16 cellular contexts compared by ENCODE assay signal in genomic region chr9:132187006-132187760, GRCh38. TPM values are rescaled to one million over a fixed set of nuclear protein-coding genes. Genes with fewer than 3 reads are reported as not detected.
A peak's percentile ranks its signal among the peaks of the same experiment; 100 is the strongest.
DNase-seq lines count a peak whose midpoint lies in the region; ATAC-seq and TF ChIP-seq lines count a peak whose summit lies in the region.
"Had no signal": no experiment of that assay in that cellular context is flagged by ENCODE, and none has a peak within 500 bp of the region (broad histone marks: within the 10 kb centered on the region; RNA-seq: fewer than 3 reads in every experiment).

No MANE protein-coding gene starts in this region.

- H3K4me3 Mint-ChIP-seq in CD8-positive, alpha-beta memory T cell = no peak overlapping the region
- H3K4me3 Mint-ChIP-seq: natural killer cell treated with Interleukin-12 subunit alpha and Interleukin-12 subunit beta and Interleukin-15 and Interleukin-18, amount 100 ng/mL, for 72 hours had no signal

- H3K36me3 ChIP-seq in BE2C (no peaks in the 10 kb centered on the region), adrenal gland (replicated peaks in 1 of 2) (no peaks in the 10 kb centered on the region), mucosa of descending colon (ENCODE audit: low read depth) (no peaks in the 10 kb centered on the region)
- H3K36me3 ChIP-seq in CD8-positive, alpha-beta memory T cell (ENCODE audit: insufficient read depth, low read length) = no peaks in the 10 kb centered on the region

- no peak for TF ChIP-seq POLR2A in adrenal gland (IDR thresholded peaks at IDR 0.05)

- POLR2A ChIA-PET in CD8-positive, alpha-beta memory T cell (lab: Charles Lee) = no interaction called here

- WGBS in adrenal gland, 4 donors = 31 to 33% (median 31%) methylated on average over 15 to 22 of the region's 22 CpGs

- H3K27me3 ChIP-seq in BE2C (no peaks in the 10 kb centered on the region), adrenal gland (no peaks in the 10 kb centered on the region)
- peaks cover 3% of the 10 kb centered on the region for H3K27me3 ChIP-seq in CD8-positive, alpha-beta memory T cell (ENCODE audit: insufficient read depth, low read length, poor library complexity, severe bottlenecking)

- ATAC-seq in mucosa of descending colon (no peak), GM18870 (IDR thresholded peaks at IDR 0.05; ENCODE audit: unreplicated experiment) (no peak), HG03432 (IDR thresholded peaks at IDR 0.05; ENCODE audit: unreplicated experiment) (no peak)

- TF ChIP-seq CTCF in BE2C (IDR thresholded peaks at IDR 0.05; ENCODE audit: low read depth, low read length) (no peak), adrenal gland (IDR thresholded peaks at IDR 0.05) (no peak), mucosa of descending colon (IDR thresholded peaks at IDR 0.05) (no peak)

- H3K27ac ChIP-seq in adrenal gland = no peak overlapping the region
- H3K27ac ChIP-seq in CD8-positive, alpha-beta memory T cell (ENCODE audit: low read depth, low read length) = no peak overlapping the region
- H3K27ac ChIP-seq: RWPE1 had no signal

- peaks cover 18% of the 10 kb centered on the region for H3K4me1 ChIP-seq in BE2C
- peaks cover 4 to 6% of the 10 kb centered on the region in 2 donors for H3K4me1 ChIP-seq in adrenal gland (replicated peaks in 1 of 2)
- H3K4me1 ChIP-seq in mucosa of descending colon (ENCODE audit: low read depth) = no peaks in the 10 kb centered on the region
- H3K4me1 ChIP-seq in CD8-positive, alpha-beta memory T cell (ENCODE audit: insufficient read depth, low read length) = no peaks in the 10 kb centered on the region

- H3K9me3 ChIP-seq in BE2C (no peaks in the 10 kb centered on the region), adrenal gland (replicated peaks in 1 of 3) (no peaks in the 10 kb centered on the region), mucosa of descending colon (no peaks in the 10 kb centered on the region)
- no peaks in the 10 kb centered on the region for H3K9me3 ChIP-seq in CD8-positive, alpha-beta memory T cell (ENCODE audit: low read length)

- DNase-seq in BE2C (peak; percentile 47), LHCN-M2 (ENCODE audit: low read depth) (peak; percentile 16), adrenal gland (peak; percentile 41 to 73 (median 66)), midbrain (lab: John Stamatoyannopoulos, UW) (peak; percentile 16), mucosa of descending colon (no peak)
- DNase-seq in CD8-positive, alpha-beta memory T cell = no peak
- DNase-seq: activated CD4-positive, alpha-beta T cell treated with anti-CD3 and anti-CD28 coated beads for 1 hour; activated CD8-positive, alpha-beta memory T cell treated with anti-CD3 and anti-CD28 coated beads, Interleukin-2, amount 50 U/mL, for 4 hours; activated naive CD4-positive, alpha-beta T cell; MM.1S; stimulated activated CD4-positive, alpha-beta T cell treated with anti-CD3 and anti-CD28 coated beads, Interleukin-4, amount 100 ng/mL, for 4 hours; T-helper 2 cell had no signal

- no peaks in the 10 kb centered on the region for H3K4me1 Mint-ChIP-seq in CD8-positive, alpha-beta memory T cell

- no peaks in the 10 kb centered on the region for H3K36me3 Mint-ChIP-seq in CD8-positive, alpha-beta memory T cell
- H3K36me3 Mint-ChIP-seq: natural killer cell treated with Interleukin-12 subunit alpha and Interleukin-12 subunit beta and Interleukin-15 and Interleukin-18, amount 100 ng/mL, for 72 hours had no signal

- H3K27me3 Mint-ChIP-seq in CD8-positive, alpha-beta memory T cell = peaks cover 3 to 15% of the 10 kb centered on the region in 2 donors

- H3K4me3 ChIP-seq in BE2C (ENCODE audit: low read depth, low read length) (peak overlapping the region; percentile 15), adrenal gland (no peak overlapping the region), mucosa of descending colon (no peak overlapping the region)
- no peak overlapping the region for H3K4me3 ChIP-seq in CD8-positive, alpha-beta memory T cell (ENCODE audit: low read length)

- intact Hi-C loops in adrenal gland (cut with DNase I) (no loop called here), mucosa of descending colon (cut with DNase I, micrococcal nuclease) (no loop called here)

- H3K9me3 Mint-ChIP-seq in CD8-positive, alpha-beta memory T cell = no peaks in the 10 kb centered on the region
- H3K9me3 Mint-ChIP-seq: natural killer cell treated with Interleukin-12 subunit alpha and Interleukin-12 subunit beta and Interleukin-15 and Interleukin-18, amount 100 ng/mL, for 72 hours had no signal

- no peak overlapping the region for H3K27ac Mint-ChIP-seq in CD8-positive, alpha-beta memory T cell
- H3K27ac Mint-ChIP-seq: natural killer cell treated with Interleukin-12 subunit alpha and Interleukin-12 subunit beta and Interleukin-15 and Interleukin-18, amount 100 ng/mL, for 72 hours had no signal

- CTCF ChIA-PET in CD8-positive, alpha-beta memory T cell (lab: Charles Lee) = interaction anchor here (0.7 kb wide), 1 partner anchor 54 kb away, joined by 3 read pairs; no protein-coding TSS in a partner anchor

RNA-seq across cellular contexts. Expression of gene NTNG2, which starts 25.3 kb away (rescaled TPM):
- polyA plus RNA-seq in BE2C (2012; ENCODE audit: insufficient read depth, insufficient read length, low read depth) = 1.3 TPM
- total RNA-seq in LHCN-M2 (2014; rRNA removed) = 2.2 and 2.4 TPM in 2 replicates
- polyA plus RNA-seq in LHCN-M2 (2012) = 0.84 TPM
- total RNA-seq in adrenal gland = 10 to 100 TPM in 4 of 8 donors, 1 to 10 TPM in 4; 1.1 to 21.6 (median 10.4) TPM
- polyA plus RNA-seq in adrenal gland = 1 to 10 TPM in 2 of 3 donors, under 1 TPM in 1; 0.37 to 6.0 (median 2.2) TPM
- total RNA-seq in mucosa of descending colon = under 1 TPM; 0.41 to 0.73 (median 0.43) TPM
- total RNA-seq in CD8-positive, alpha-beta memory T cell = 1 to 10 TPM; 1.3 to 2.0 TPM
- polyA plus RNA-seq in CD8-positive, alpha-beta memory T cell = 3.6 TPM

Comparison
In these comparisons a context has a peak if more than half of its experiments do, and no peak if none do; other contexts are left out.
1. DNase-seq: peak in BE2C (single experiment), LHCN-M2 (single experiment), adrenal gland (7 of 7) and midbrain (single experiment); none in mucosa of descending colon (0 of 3) and CD8-positive, alpha-beta memory T cell (0 of 5).